ENCODE assay signal across 1 cellular context in the genomic region with DNA sequence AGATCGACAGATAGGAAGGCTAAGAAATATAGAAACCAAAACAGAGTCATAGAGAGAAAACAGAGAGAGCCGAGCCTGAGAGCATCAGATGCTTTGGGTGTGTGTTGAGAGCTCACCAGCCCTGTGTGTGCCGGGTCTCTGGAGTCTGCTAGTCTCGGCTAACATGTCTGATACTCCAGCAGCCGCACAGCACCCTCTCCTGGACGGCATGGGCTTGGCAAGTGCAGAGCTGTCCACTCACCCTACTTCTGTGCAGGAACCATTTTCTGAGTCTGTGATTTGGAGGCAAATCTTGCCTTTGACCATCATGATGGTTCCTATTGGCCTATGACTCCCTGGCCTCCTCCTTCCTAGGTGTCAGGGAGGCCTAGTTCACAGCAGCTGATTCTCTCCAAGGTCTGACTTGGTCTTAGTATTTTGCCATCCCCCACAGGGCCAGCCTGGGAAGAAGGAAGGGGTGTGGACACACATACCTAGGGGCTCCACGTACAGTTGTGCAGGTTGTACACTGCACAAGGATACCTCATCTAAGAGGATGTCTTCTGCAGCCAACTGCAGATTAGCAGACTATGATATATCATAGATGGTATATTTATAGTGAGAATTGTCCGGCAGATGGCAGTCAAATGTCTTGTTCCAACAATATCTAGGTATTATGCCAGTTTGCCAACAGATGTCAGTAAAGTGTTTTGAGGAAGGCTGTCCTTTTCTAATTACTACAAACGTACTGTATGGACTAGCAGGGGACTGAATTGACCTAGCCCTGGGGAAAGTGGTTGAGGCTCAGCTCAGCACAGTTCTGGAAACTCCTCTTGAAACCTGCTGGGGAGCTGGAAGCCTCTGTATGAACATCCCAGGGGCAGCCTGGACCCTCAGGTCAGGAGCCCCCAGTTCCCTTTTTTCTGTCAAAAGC.
TF ChIP-seq lines count a peak whose summit lies in the region.

No MANE protein-coding gene starts in this region.

TF ChIP-seq in GM12878, 131 proteins besides CTCF, POLR2A, EP300 and RAD21 (continued from another document and continues in another):
- TF ChIP-seq CUX1 (IDR thresholded peaks at IDR 0.05; ENCODE audit: insufficient replicate concordance, low read depth, low read length), result no peak
- TF ChIP-seq, protein P1, sequence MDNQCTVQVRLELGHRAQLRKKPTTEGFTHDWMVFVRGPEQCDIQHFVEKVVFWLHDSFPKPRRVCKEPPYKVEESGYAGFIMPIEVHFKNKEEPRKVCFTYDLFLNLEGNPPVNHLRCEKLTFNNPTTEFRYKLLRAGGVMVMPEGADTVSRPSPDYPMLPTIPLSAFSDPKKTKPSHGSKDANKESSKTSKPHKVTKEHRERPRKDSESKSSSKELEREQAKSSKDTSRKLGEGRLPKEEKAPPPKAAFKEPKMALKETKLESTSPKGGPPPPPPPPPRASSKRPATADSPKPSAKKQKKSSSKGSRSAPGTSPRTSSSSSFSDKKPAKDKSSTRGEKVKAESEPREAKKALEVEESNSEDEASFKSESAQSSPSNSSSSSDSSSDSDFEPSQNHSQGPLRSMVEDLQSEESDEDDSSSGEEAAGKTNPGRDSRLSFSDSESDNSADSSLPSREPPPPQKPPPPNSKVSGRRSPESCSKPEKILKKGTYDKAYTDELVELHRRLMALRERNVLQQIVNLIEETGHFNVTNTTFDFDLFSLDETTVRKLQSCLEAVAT (IDR thresholded peaks at IDR 0.05), result peak; percentile 82
- no peak for TF ChIP-seq BMI1 (IDR thresholded peaks at IDR 0.05; ENCODE audit: borderline replicate concordance)
- TF ChIP-seq CHD1 (IDR thresholded peaks at IDR 0.05; ENCODE audit: low read depth, low read length), result no peak
- no peak for TF ChIP-seq SIN3A (IDR thresholded peaks at IDR 0.05; ENCODE audit: low read depth, low read length)
- no peak for TF ChIP-seq NRF1 (conservative IDR thresholded peaks at IDR 0.05; ENCODE audit: low read depth, low read length)
- no peak for TF ChIP-seq ZNF24 (IDR thresholded peaks at IDR 0.05)
- no peak for TF ChIP-seq RUNX3 (IDR thresholded peaks at IDR 0.05; ENCODE audit: low read length)
- TF ChIP-seq RB1 (IDR thresholded peaks at IDR 0.05; ENCODE audit: borderline replicate concordance), result peak; percentile 21; the same call in 1 of the 2 replicates
- no peak for TF ChIP-seq ZNF384 (IDR thresholded peaks at IDR 0.05; ENCODE audit: borderline replicate concordance, low read depth, low read length)
- peak; percentile 93 for TF ChIP-seq SMARCA5 (IDR thresholded peaks at IDR 0.05)
- TF ChIP-seq, protein P2, sequence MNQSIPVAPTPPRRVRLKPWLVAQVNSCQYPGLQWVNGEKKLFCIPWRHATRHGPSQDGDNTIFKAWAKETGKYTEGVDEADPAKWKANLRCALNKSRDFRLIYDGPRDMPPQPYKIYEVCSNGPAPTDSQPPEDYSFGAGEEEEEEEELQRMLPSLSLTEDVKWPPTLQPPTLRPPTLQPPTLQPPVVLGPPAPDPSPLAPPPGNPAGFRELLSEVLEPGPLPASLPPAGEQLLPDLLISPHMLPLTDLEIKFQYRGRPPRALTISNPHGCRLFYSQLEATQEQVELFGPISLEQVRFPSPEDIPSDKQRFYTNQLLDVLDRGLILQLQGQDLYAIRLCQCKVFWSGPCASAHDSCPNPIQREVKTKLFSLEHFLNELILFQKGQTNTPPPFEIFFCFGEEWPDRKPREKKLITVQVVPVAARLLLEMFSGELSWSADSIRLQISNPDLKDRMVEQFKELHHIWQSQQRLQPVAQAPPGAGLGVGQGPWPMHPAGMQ (IDR thresholded peaks at IDR 0.05; ENCODE audit: borderline replicate concordance), result no peak
- no peak for TF ChIP-seq BACH1 (IDR thresholded peaks at IDR 0.05; ENCODE audit: borderline replicate concordance)
- no peak for TF ChIP-seq TARDBP (IDR thresholded peaks at IDR 0.05; ENCODE audit: borderline replicate concordance)
- TF ChIP-seq, protein P3, sequence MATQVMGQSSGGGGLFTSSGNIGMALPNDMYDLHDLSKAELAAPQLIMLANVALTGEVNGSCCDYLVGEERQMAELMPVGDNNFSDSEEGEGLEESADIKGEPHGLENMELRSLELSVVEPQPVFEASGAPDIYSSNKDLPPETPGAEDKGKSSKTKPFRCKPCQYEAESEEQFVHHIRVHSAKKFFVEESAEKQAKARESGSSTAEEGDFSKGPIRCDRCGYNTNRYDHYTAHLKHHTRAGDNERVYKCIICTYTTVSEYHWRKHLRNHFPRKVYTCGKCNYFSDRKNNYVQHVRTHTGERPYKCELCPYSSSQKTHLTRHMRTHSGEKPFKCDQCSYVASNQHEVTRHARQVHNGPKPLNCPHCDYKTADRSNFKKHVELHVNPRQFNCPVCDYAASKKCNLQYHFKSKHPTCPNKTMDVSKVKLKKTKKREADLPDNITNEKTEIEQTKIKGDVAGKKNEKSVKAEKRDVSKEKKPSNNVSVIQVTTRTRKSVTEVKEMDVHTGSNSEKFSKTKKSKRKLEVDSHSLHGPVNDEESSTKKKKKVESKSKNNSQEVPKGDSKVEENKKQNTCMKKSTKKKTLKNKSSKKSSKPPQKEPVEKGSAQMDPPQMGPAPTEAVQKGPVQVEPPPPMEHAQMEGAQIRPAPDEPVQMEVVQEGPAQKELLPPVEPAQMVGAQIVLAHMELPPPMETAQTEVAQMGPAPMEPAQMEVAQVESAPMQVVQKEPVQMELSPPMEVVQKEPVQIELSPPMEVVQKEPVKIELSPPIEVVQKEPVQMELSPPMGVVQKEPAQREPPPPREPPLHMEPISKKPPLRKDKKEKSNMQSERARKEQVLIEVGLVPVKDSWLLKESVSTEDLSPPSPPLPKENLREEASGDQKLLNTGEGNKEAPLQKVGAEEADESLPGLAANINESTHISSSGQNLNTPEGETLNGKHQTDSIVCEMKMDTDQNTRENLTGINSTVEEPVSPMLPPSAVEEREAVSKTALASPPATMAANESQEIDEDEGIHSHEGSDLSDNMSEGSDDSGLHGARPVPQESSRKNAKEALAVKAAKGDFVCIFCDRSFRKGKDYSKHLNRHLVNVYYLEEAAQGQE (IDR thresholded peaks at IDR 0.05; ENCODE audit: low read depth, low read length), result no peak
- 0 out of 2 replicates have a peak, but pooled peaks have one; percentile 13 for TF ChIP-seq MYB (IDR thresholded peaks at IDR 0.05; ENCODE audit: borderline replicate concordance, low read depth, low read length)
- no peak for TF ChIP-seq NFIC (IDR thresholded peaks at IDR 0.05; ENCODE audit: low read depth, low read length)
- TF ChIP-seq BRCA1 (IDR thresholded peaks at IDR 0.05; ENCODE audit: low read depth, low read length), result no peak
- TF ChIP-seq ETV6 (conservative IDR thresholded peaks at IDR 0.05 in 1 of 2, IDR thresholded peaks at IDR 0.05 in 1 of 2; ENCODE audit: borderline replicate concordance in 1 of 2, low read depth in 1 of 2), result no peak
- no peak for TF ChIP-seq IKZF2 (IDR thresholded peaks at IDR 0.05)
- no peak for TF ChIP-seq KLF5 (IDR thresholded peaks at IDR 0.05; ENCODE audit: partially characterized antibody)
- no peak for TF ChIP-seq SMAD5 (IDR thresholded peaks at IDR 0.05; ENCODE audit: low read depth)
- TF ChIP-seq HDGF (IDR thresholded peaks at IDR 0.05), result peak; percentile 89
- no peak; the same call in 1 of the 2 replicates for TF ChIP-seq JUNB (IDR thresholded peaks at IDR 0.05)
- no peak for TF ChIP-seq YBX1 (IDR thresholded peaks at IDR 0.05)
- 0 out of 2 replicates have a peak, but pooled peaks have one; percentile 57 for TF ChIP-seq STAT3 (IDR thresholded peaks at IDR 0.05; ENCODE audit: low read depth, low read length)
- TF ChIP-seq CREB1 (IDR thresholded peaks at IDR 0.05; ENCODE audit: low read depth), result no peak
- peak; percentile 54; the same call in 1 of the 2 replicates for TF ChIP-seq FOXM1 (IDR thresholded peaks at IDR 0.05; ENCODE audit: low read depth, low read length)
- TF ChIP-seq NR2C2 (IDR thresholded peaks at IDR 0.05; ENCODE audit: borderline replicate concordance, control insufficient read depth, insufficient read length, low read depth), result no peak
- TF ChIP-seq ELK1 (IDR thresholded peaks at IDR 0.05; ENCODE audit: low read depth, low read length), result peak; percentile 35; the same call in 1 of the 2 replicates
- TF ChIP-seq ZNF622 (IDR thresholded peaks at IDR 0.05), result no peak
- no peak; the same call in 1 of the 2 replicates for TF ChIP-seq IKZF1 (conservative IDR thresholded peaks at IDR 0.05)
- no peak for TF ChIP-seq CEBPB (IDR thresholded peaks at IDR 0.05; ENCODE audit: borderline replicate concordance in 1 of 2, low read depth in 2 of 2, low read length in 2 of 2)
- 0 out of 2 replicates have a peak, but pooled peaks have one; percentile 54 for TF ChIP-seq NBN (IDR thresholded peaks at IDR 0.05)
- TF ChIP-seq FOS (IDR thresholded peaks at IDR 0.05; ENCODE audit: borderline replicate concordance, extremely low read depth, insufficient read length), result no peak
- no peak for TF ChIP-seq SREBF1 (IDR thresholded peaks at IDR 0.05; ENCODE audit: low read length)
- no peak for TF ChIP-seq RAD51 (IDR thresholded peaks at IDR 0.05)
- peak; percentile 46; the same call in 1 of the 2 replicates for TF ChIP-seq ZNF207 (IDR thresholded peaks at IDR 0.05; ENCODE audit: borderline replicate concordance)
- TF ChIP-seq EZH2 (IDR thresholded peaks at IDR 0.05; ENCODE audit: borderline replicate concordance, control insufficient read depth, low read depth, low read length), result no peak
- peak; percentile 56; the same call in 1 of the 2 replicates for TF ChIP-seq STAT1 (conservative IDR thresholded peaks at IDR 0.05)
- TF ChIP-seq KAT2A (conservative IDR thresholded peaks at IDR 0.05; ENCODE audit: control insufficient read depth, low read depth, low read length), result no peak
- TF ChIP-seq SREBF2 (IDR thresholded peaks at IDR 0.05; ENCODE audit: low read length), result no peak
- no peak for TF ChIP-seq EGR1 (IDR thresholded peaks at IDR 0.05; ENCODE audit: borderline replicate concordance in 1 of 2, low read depth in 2 of 2, low read length in 2 of 2)
- TF ChIP-seq MTA3 (IDR thresholded peaks at IDR 0.05; ENCODE audit: borderline replicate concordance, low read length), result no peak
- no peak for TF ChIP-seq ZSCAN29 (IDR thresholded peaks at IDR 0.05)
- no peak for TF ChIP-seq ZZZ3 (IDR thresholded peaks at IDR 0.05; ENCODE audit: control insufficient read depth, insufficient read length, low read depth)
- TF ChIP-seq MYC (IDR thresholded peaks at IDR 0.05; ENCODE audit: insufficient read depth, insufficient read length, insufficient replicate concordance, low read length, severe bottlenecking), result no peak
- TF ChIP-seq, protein P4, sequence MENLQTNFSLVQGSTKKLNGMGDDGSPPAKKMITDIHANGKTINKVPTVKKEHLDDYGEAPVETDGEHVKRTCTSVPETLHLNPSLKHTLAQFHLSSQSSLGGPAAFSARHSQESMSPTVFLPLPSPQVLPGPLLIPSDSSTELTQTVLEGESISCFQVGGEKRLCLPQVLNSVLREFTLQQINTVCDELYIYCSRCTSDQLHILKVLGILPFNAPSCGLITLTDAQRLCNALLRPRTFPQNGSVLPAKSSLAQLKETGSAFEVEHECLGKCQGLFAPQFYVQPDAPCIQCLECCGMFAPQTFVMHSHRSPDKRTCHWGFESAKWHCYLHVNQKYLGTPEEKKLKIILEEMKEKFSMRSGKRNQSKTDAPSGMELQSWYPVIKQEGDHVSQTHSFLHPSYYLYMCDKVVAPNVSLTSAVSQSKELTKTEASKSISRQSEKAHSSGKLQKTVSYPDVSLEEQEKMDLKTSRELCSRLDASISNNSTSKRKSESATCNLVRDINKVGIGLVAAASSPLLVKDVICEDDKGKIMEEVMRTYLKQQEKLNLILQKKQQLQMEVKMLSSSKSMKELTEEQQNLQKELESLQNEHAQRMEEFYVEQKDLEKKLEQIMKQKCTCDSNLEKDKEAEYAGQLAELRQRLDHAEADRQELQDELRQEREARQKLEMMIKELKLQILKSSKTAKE (IDR thresholded peaks at IDR 0.05; ENCODE audit: low read depth, poor library complexity, severe bottlenecking), result peak; percentile 27
